Comparison of ENCODE assay signal across 11 cellular contexts in the genomic region with DNA sequence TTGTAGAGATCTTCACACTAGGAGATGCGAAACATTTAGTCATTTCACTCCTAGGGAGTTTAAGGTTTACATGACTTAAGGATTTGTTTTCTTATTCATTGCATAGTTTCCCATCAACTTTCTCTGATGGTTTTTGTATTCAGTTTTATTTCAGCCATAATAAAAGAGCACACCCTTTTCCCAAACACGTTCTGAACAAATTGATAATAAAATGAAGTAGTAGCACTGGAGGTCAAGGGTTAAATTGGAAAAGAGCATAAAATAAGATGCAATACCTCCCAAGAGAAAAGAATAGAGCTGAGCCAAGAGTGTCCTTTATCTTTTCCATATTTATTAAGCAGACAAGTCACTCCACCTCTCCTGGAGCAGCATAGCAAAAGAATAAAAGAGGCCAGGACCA.
"Had no signal": no experiment of that assay in that cellular context is flagged by ENCODE, and none has a peak within 500 bp of the region (broad histone marks: within the 10 kb centered on the region; RNA-seq: fewer than 3 reads in every experiment).

No MANE protein-coding gene starts in this region.

- H3K9me3 ChIP-seq: HAP-1 had no signal

- H3K4me3 ChIP-seq: GM23248, GM23338, HAP-1 had no signal

- DNase-seq: GM23248, GOT3, H7, H9, HCEC 1CT, HFFc6 had no signal

- ATAC-seq: GM23338, HCT116 had no signal

- FAIRE-seq: H1, H54 had no signal

- H3K36me3 ChIP-seq: HAP-1 had no signal

- H3K4me1 ChIP-seq: HAP-1 had no signal
